ENCODE assay signal across 24 cellular contexts in genomic region chr1:32150847-32151246, GRCh38. TPM values are rescaled to one million over a fixed set of nuclear protein-coding genes. Genes with fewer than 3 reads are reported as not detected.
A peak's percentile ranks its signal among the peaks of the same experiment; 100 is the strongest.
DNase-seq lines count a peak whose midpoint lies in the region; ATAC-seq, FAIRE-seq and TF ChIP-seq lines count a peak whose summit lies in the region.
"Had no signal": no experiment of that assay in that cellular context is flagged by ENCODE, and none has a peak within 500 bp of the region (broad histone marks: within the 10 kb centered on the region; RNA-seq: fewer than 3 reads in every experiment).

No MANE protein-coding gene starts in this region.

- FAIRE-seq in GM12891 (lab: Jason Lieb, UNC): no peak

- H3K36me3 ChIP-seq in GM23248 (ENCODE audit: low read depth) (no peaks in the 10 kb centered on the region), SK-N-SH (replicated peaks in 1 of 2; ENCODE audit: control insufficient read depth in 1 of 2, insufficient read depth in 2 of 2, low read length in 1 of 2) (peaks cover 0 to 47% of the 10 kb centered on the region in 2 experiments), skeletal muscle tissue (ENCODE audit: control insufficient read depth in 3 of 3, insufficient read depth in 3 of 3, low read length in 3 of 3) (peaks cover 2 to 10% (median 3%) of the 10 kb centered on the region in 3 donors)
- peaks cover under 1% of the 10 kb centered on the region for H3K36me3 ChIP-seq in CD8-positive, alpha-beta T cell (ENCODE audit: insufficient read depth, low read length)
- H3K36me3 ChIP-seq: BE2C had no signal

- H3K27me3 ChIP-seq in GM23248 (replicated peaks; ENCODE audit: insufficient read depth) (no peaks in the 10 kb centered on the region), SK-N-SH (ENCODE audit: insufficient read depth) (no peaks in the 10 kb centered on the region), skeletal muscle tissue (ENCODE audit: control insufficient read depth in 3 of 3, insufficient read depth in 3 of 3, low read length in 3 of 3) (no peaks in the 10 kb centered on the region)
- no peaks in the 10 kb centered on the region for H3K27me3 ChIP-seq in CD8-positive, alpha-beta T cell (ENCODE audit: insufficient read depth, low read length)
- H3K27me3 ChIP-seq: BE2C, thyroid gland had no signal

- H3K27me3 Mint-ChIP-seq in CD8-positive, alpha-beta T cell (ENCODE audit: low read depth): no peaks in the 10 kb centered on the region
- H3K27me3 Mint-ChIP-seq: memory B cell; naive thymus-derived CD8-positive, alpha-beta T cell had no signal

- TF ChIP-seq POLR2A in GM12891 (IDR thresholded peaks at IDR 0.05; ENCODE audit: low read depth, low read length): no peak

- peak overlapping the region; percentile 48 for H3K4me2 ChIP-seq in GM23248 (ENCODE audit: unreplicated experiment)
- H3K4me2 ChIP-seq in SK-N-SH: peak overlapping the region; percentile 42; the same call in 1 of the 2 replicates

- in situ Hi-C loops in GM23248 (cut with MboI): no loop called here

- 66 to 70% methylated on average over 9 of the region's 9 CpGs for WGBS in GM23248 (ENCODE audit: low coverage in 1 of 2, low lambda C conversion rate in 2 of 2, missing lambda C conversion rate in 2 of 2), 2 experiments
- 81% methylated on average over 8 of the region's 9 CpGs for WGBS in SK-N-SH (ENCODE audit: low lambda C conversion rate)

- H4K20me1 ChIP-seq in GM23248 (ENCODE audit: insufficient read depth) (peaks cover 13% of the 10 kb centered on the region), SK-N-SH (ENCODE audit: insufficient read depth) (peaks cover 26% of the 10 kb centered on the region)

- peak overlapping the region; percentile 46 for H3K9ac ChIP-seq in GM23248
- H3K9ac ChIP-seq in SK-N-SH: no peak overlapping the region; the same call in 1 of the 2 replicates
- no peak overlapping the region for H3K9ac ChIP-seq in skeletal muscle tissue (ENCODE audit: low read depth in 1 of 3, low read length in 3 of 3)

- TF ChIP-seq EP300 in SK-N-SH (IDR thresholded peaks at IDR 0.05; ENCODE audit: borderline replicate concordance in 1 of 2, low read depth in 1 of 2, low read length in 1 of 2): no peak

- H3K27ac ChIP-seq in GM23248 (peak overlapping the region; percentile 66), SK-N-SH (ENCODE audit: low read depth in 2 of 2, low read length in 1 of 2) (peak overlapping the region; percentile 18 to 74), skeletal muscle tissue (ENCODE audit: low read depth, low read length) (peak overlapping the region; percentile 15)
- H3K27ac ChIP-seq in CD8-positive, alpha-beta T cell (ENCODE audit: low read depth, low read length): no peak overlapping the region
- H3K27ac ChIP-seq: skin epidermis, thyroid gland had no signal

- no peak for ATAC-seq in CD8-positive, alpha-beta T cell
- ATAC-seq: naive thymus-derived CD8-positive, alpha-beta T cell had no signal

- no peaks in the 10 kb centered on the region for H3K9me3 ChIP-seq in GM23248 (ENCODE audit: low read depth)
- no peaks in the 10 kb centered on the region for H3K9me3 ChIP-seq in SK-N-SH
- no peaks in the 10 kb centered on the region for H3K9me3 ChIP-seq in skeletal muscle tissue (ENCODE audit: control insufficient read depth in 3 of 3, low read length in 3 of 3)
- peaks cover 6% of the 10 kb centered on the region for H3K9me3 ChIP-seq in CD8-positive, alpha-beta T cell (ENCODE audit: low read length)
- H3K9me3 ChIP-seq: BE2C, thyroid gland had no signal

- H3K79me2 ChIP-seq in GM23248 (ENCODE audit: insufficient read depth) (peaks cover 100% of the 10 kb centered on the region), SK-N-SH (ENCODE audit: insufficient read depth) (peaks cover 93% of the 10 kb centered on the region)

- H3F3A ChIP-seq in GM23248 (ENCODE audit: insufficient read depth): peaks cover 26% of the 10 kb centered on the region
- peaks cover 33% of the 10 kb centered on the region for H3F3A ChIP-seq in SK-N-SH (replicated peaks; ENCODE audit: insufficient read depth)

- intact Hi-C loops in CD8-positive, alpha-beta T cell (cut with DNase I, micrococcal nuclease): no loop called here

- H3K4me1 ChIP-seq in GM23248 (ENCODE audit: insufficient read depth) (peaks cover 18% of the 10 kb centered on the region), SK-N-SH (ENCODE audit: control insufficient read depth in 1 of 2, insufficient read depth in 2 of 2, low read depth in 1 of 2, low read length in 1 of 2) (peaks cover 0 to 17% of the 10 kb centered on the region in 2 experiments; a peak in 2 of 4 replicates), skeletal muscle tissue (ENCODE audit: control insufficient read depth in 3 of 3, insufficient read depth in 3 of 3, low read length in 3 of 3) (peaks cover 9 to 14% (median 14%) of the 10 kb centered on the region in 3 donors)
- peaks cover 3% of the 10 kb centered on the region for H3K4me1 ChIP-seq in CD8-positive, alpha-beta T cell (ENCODE audit: insufficient read depth, low read length)
- H3K4me1 ChIP-seq: BE2C had no signal

- DNase-seq in GM23248 (peak; percentile 42), SK-N-SH (no peak), fibroblast of villous mesenchyme (ENCODE audit: low read depth) (peak; percentile 77), GM12891 (ENCODE audit: insufficient read length, low spot score) (no peak), T-helper 2 cell (no peak)
- no peak for DNase-seq in stimulated activated CD4-positive, alpha-beta T cell treated with anti-CD3 and anti-CD28 coated beads, Interleukin-4, amount 100 ng/mL, for 1 hour
- no peak for DNase-seq in CD8-positive, alpha-beta T cell
- DNase-seq: activated CD8-positive, alpha-beta memory T cell treated with anti-CD3 and anti-CD28 coated beads, Interleukin-2, amount 50 U/mL, for 48 hours; activated gamma-delta T cell; BE2C; KBM-7; naive thymus-derived CD8-positive, alpha-beta T cell; NCI-H1694 treated with DMSO at 0.1 percent for 48 hours; NCI-H748 treated with DMSO at 0.1 percent for 48 hours; posterior cingulate gyrus; SHP77; stimulated activated naive CD4-positive, alpha-beta T cell treated with Interleukin-2 at 50 U/mL for 16 hours; T-helper 1 cell; thyroid gland had no signal

- no peak overlapping the region for H3K27ac Mint-ChIP-seq in CD8-positive, alpha-beta T cell
- H3K27ac Mint-ChIP-seq: memory B cell had no signal

- peaks cover 9% of the 10 kb centered on the region for H3K9me3 Mint-ChIP-seq in CD8-positive, alpha-beta T cell

- no peak for TF ChIP-seq RAD21 in SK-N-SH (IDR thresholded peaks at IDR 0.05; ENCODE audit: low read length)

- CTCF ChIA-PET in SK-N-SH (lab: Yijun Ruan, JAX): interaction anchor here (1.2 kb wide), 1 partner anchor 41 kb away, joined by 3 read pairs; no protein-coding TSS in a partner anchor
- CTCF ChIA-PET in CD8-positive, alpha-beta T cell (lab: Charles Lee): no interaction called here

- peaks cover 42% of the 10 kb centered on the region for H3K36me3 Mint-ChIP-seq in CD8-positive, alpha-beta T cell

- H3K4me3 Mint-ChIP-seq in CD8-positive, alpha-beta T cell: no peak overlapping the region
- H3K4me3 Mint-ChIP-seq: memory B cell; naive thymus-derived CD8-positive, alpha-beta T cell had no signal

- POLR2A ChIA-PET in SK-N-SH (lab: Yijun Ruan, JAX): no interaction called here
- POLR2A ChIA-PET in CD8-positive, alpha-beta T cell (lab: Charles Lee): interaction anchor here (1.0 kb wide), 1 partner anchor 18 kb away, joined by 3 read pairs; no protein-coding TSS in a partner anchor

- H2AFZ ChIP-seq in GM23248 (no peak overlapping the region), SK-N-SH (ENCODE audit: low read depth) (no peak overlapping the region)

- no peak for TF ChIP-seq CTCF in SK-N-SH (IDR thresholded peaks at IDR 0.05)
- no peak for TF ChIP-seq CTCF in fibroblast of villous mesenchyme (IDR thresholded peaks at IDR 0.05; ENCODE audit: insufficient read depth, low read depth, low read length)
- no peak for TF ChIP-seq CTCF in CD8-positive, alpha-beta T cell (IDR thresholded peaks at IDR 0.05)

- no peak overlapping the region for H3K4me3 ChIP-seq in GM23248
- 0 out of 4 replicates have a peak overlapping the region, but pooled peaks of 1 of the 2 experiments have one; percentile 35 for H3K4me3 ChIP-seq in SK-N-SH (ENCODE audit: low read depth in 2 of 2, low read length in 1 of 2)
- no peak overlapping the region for H3K4me3 ChIP-seq in fibroblast of villous mesenchyme (ENCODE audit: low read depth, low read length)
- H3K4me3 ChIP-seq in skeletal muscle tissue (ENCODE audit: low read length in 3 of 3): no peak overlapping the region
- H3K4me3 ChIP-seq in CD8-positive, alpha-beta T cell (ENCODE audit: low read depth, low read length): no peak overlapping the region
- H3K4me3 ChIP-seq: skin epidermis, thyroid gland had no signal

- H3K4me1 Mint-ChIP-seq in CD8-positive, alpha-beta T cell (ENCODE audit: low read depth): peaks cover 24% of the 10 kb centered on the region

- H3K9me2 ChIP-seq in GM23248 (ENCODE audit: insufficient read depth): no peaks in the 10 kb centered on the region
- peaks cover 5% of the 10 kb centered on the region; the same call in 1 of the 2 replicates for H3K9me2 ChIP-seq in SK-N-SH

RNA-seq across cellular contexts. Expression of gene TXLNA, which starts 28.6 kb away (rescaled TPM):
- total RNA-seq in GM23248 (2014; rRNA removed; shearing (Covaris generic)): 92.1 and 99.9 TPM in 2 replicates
- 77.5 and 77.6 TPM in 2 replicates for polyA plus RNA-seq in GM23248 (2016; fragmentation: Nextera tagmentation; extraction: Ambion mirVana)
- 26.4 and 32.7 TPM in 2 replicates for polyA plus RNA-seq in SK-N-SH (2012; rRNA removed)
- polyA plus RNA-seq in SK-N-SH (2012; cell fraction: cytosol; rRNA removed): 22.8 and 28.0 TPM in 2 replicates
- 51.9 and 62.6 TPM in 2 replicates for polyA plus RNA-seq in SK-N-SH (2012; cell fraction: nucleus; rRNA removed)
- total RNA-seq in fibroblast of villous mesenchyme: 105 and 128 TPM in 2 replicates
- 30.8 TPM for total RNA-seq in skeletal muscle tissue
- 31.7 TPM for polyA plus RNA-seq in GM12891 (2012; ENCODE audit: low read depth, missing spikeins)
- 1 to 10 TPM; 7.5 to 8.9 TPM for total RNA-seq in CD8-positive, alpha-beta T cell

RNA-seq across cellular contexts. Expression of gene KPNA6, which starts 43.0 kb away (rescaled TPM):
- total RNA-seq in GM23248 (2014; rRNA removed; shearing (Covaris generic)): 52.9 and 56.0 TPM in 2 replicates
- 38.3 and 39.9 TPM in 2 replicates for polyA plus RNA-seq in GM23248 (2016; fragmentation: Nextera tagmentation; extraction: Ambion mirVana)
- polyA plus RNA-seq in SK-N-SH (2012; rRNA removed): 13.1 and 18.4 TPM in 2 replicates
- 15.6 and 16.1 TPM in 2 replicates for polyA plus RNA-seq in SK-N-SH (2012; cell fraction: cytosol; rRNA removed)
- polyA plus RNA-seq in SK-N-SH (2012; cell fraction: nucleus; rRNA removed): 13.7 and 17.3 TPM in 2 replicates
- 61.8 and 96.7 TPM in 2 replicates for total RNA-seq in fibroblast of villous mesenchyme
- 17.7 TPM for total RNA-seq in skeletal muscle tissue
- 11.1 TPM for polyA plus RNA-seq in GM12891 (2012; ENCODE audit: low read depth, missing spikeins)
- total RNA-seq in CD8-positive, alpha-beta T cell: 10 to 100 TPM; 51.7 to 58.7 TPM

RNA-seq across cellular contexts. Expression of gene CCDC28B, which starts 49.5 kb away (rescaled TPM):
- 10.4 and 17.7 TPM in 2 replicates for total RNA-seq in GM23248 (2014; rRNA removed; shearing (Covaris generic))
- 19.7 TPM in 2 replicates for polyA plus RNA-seq in GM23248 (2016; fragmentation: Nextera tagmentation; extraction: Ambion mirVana)
- 18.8 and 26.3 TPM in 2 replicates for polyA plus RNA-seq in SK-N-SH (2012; rRNA removed)
- polyA plus RNA-seq in SK-N-SH (2012; cell fraction: cytosol; rRNA removed): 17.7 and 20.0 TPM in 2 replicates
- 15.6 and 22.9 TPM in 2 replicates for polyA plus RNA-seq in SK-N-SH (2012; cell fraction: nucleus; rRNA removed)
- total RNA-seq in fibroblast of villous mesenchyme: 22.5 and 30.3 TPM in 2 replicates
- total RNA-seq in skeletal muscle tissue: 58.5 TPM
- 128 TPM for polyA plus RNA-seq in GM12891 (2012; ENCODE audit: low read depth, missing spikeins)
- 1 to 10 TPM; 3.8 to 5.2 TPM for total RNA-seq in CD8-positive, alpha-beta T cell

RNA-seq across cellular contexts. Expression of gene IQCC, which starts 54.6 kb away (rescaled TPM):
- total RNA-seq in GM23248 (2014; rRNA removed; shearing (Covaris generic)): 0.97 and 1.4 TPM in 2 replicates
- polyA plus RNA-seq in GM23248 (2016; fragmentation: Nextera tagmentation; extraction: Ambion mirVana) (1.7 and 2.2 TPM in 2 replicates), SK-N-SH (2012; rRNA removed) (2.4 and 2.9 TPM in 2 replicates)
- polyA plus RNA-seq in SK-N-SH (2012; cell fraction: cytosol; rRNA removed): 1.5 and 2.3 TPM in 2 replicates
- 2.9 and 3.6 TPM in 2 replicates for polyA plus RNA-seq in SK-N-SH (2012; cell fraction: nucleus; rRNA removed)
- total RNA-seq in fibroblast of villous mesenchyme (0.86 and 2.3 TPM in 2 replicates), skeletal muscle tissue (2.6 TPM)
- 2.1 TPM for polyA plus RNA-seq in GM12891 (2012; ENCODE audit: low read depth, missing spikeins)
- total RNA-seq in CD8-positive, alpha-beta T cell: 1 to 10 TPM; 1.3 to 2.0 TPM

RNA-seq across cellular contexts. Expression of gene DCDC2B, which starts 58.0 kb away (rescaled TPM):
- total RNA-seq in GM23248 (2014; rRNA removed; shearing (Covaris generic)): not detected in 2 replicates
- 0.21 and 0.25 TPM in 2 replicates for polyA plus RNA-seq in GM23248 (2016; fragmentation: Nextera tagmentation; extraction: Ambion mirVana)
- not detected in 2 replicates for polyA plus RNA-seq in SK-N-SH (2012; rRNA removed)
- not detected in 2 replicates for polyA plus RNA-seq in SK-N-SH (2012; cell fraction: cytosol; rRNA removed)
- polyA plus RNA-seq in SK-N-SH (2012; cell fraction: nucleus; rRNA removed): 0.05 TPM in 1 of 2 replicates, not detected in the other
- total RNA-seq in fibroblast of villous mesenchyme: not detected in 2 replicates
- total RNA-seq in skeletal muscle tissue: not detected
- polyA plus RNA-seq in GM12891 (2012; ENCODE audit: low read depth, missing spikeins): 0.05 TPM
- total RNA-seq in CD8-positive, alpha-beta T cell: not detected
- total RNA-seq: dermis microvascular lymphatic vessel endothelial cell, epithelial cell of proximal tubule, thyroid gland had no signal

Comparison
In these comparisons a context has a peak if more than half of its experiments do, and no peak if none do; other contexts are left out.
1. DNase-seq: peak in GM23248 (single experiment) and fibroblast of villous mesenchyme (single experiment); none in SK-N-SH (single experiment), GM12891 (single experiment), stimulated activated CD4-positive, alpha-beta T cell treated with anti-CD3 and anti-CD28 coated beads, Interleukin-4, amount 100 ng/mL, for 1 hour (single experiment), T-helper 2 cell (0 of 5) and CD8-positive, alpha-beta T cell (0 of 7).